In the genomic region with DNA sequence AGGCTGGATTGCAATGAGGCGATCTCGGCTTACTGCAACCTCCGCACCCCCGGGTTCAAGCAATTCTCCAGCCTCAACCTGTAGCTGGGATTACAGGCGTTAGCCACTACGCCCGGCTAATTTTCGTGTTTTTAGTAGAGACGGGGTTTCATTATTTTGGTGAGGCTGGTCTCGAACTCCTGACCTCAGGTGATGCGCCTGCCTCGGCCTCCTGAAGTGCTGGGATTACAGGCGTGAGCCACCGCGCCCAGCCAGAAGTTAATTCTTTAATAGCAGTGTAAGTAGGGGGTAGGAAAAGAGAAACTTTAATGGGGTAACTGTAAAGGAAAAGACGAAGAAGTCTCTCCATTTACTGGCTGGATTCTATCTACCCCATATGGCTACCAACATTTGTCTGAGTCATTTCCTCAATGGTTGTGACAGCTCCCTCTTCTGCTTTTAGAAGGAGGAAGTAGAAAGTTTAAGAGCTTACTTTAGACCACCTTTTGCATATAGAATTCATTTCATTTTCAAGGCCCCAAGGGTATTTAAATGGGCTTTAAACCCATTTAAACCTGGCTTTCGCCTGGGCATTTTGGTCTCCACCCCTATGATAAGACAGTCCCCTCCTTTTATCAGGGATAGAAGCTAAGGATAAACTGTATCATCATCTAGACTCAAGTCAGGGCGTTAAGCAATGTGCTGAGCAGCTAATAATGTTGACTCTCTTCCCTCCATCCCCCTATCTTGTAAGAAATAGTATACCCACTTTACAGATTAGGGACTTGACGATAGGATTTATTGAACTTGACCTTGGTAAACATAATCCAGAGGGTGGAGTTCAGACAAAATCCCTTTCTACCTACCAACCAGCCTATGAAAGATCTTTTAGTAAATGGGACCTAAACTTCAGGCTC, we compare ENCODE assay signal across 8 cellular contexts. TPM values are rescaled to one million over a fixed set of nuclear protein-coding genes. Genes with fewer than 3 reads are reported as not detected.
A peak's percentile ranks its signal among the peaks of the same experiment; 100 is the strongest.
DNase-seq lines count a peak whose midpoint lies in the region; ATAC-seq, FAIRE-seq and TF ChIP-seq lines count a peak whose summit lies in the region.

No MANE protein-coding gene starts in this region.

- H2AFZ ChIP-seq in HepG2 (ENCODE audit: low read length): peak overlapping the region; percentile 30

- H3K9me3 ChIP-seq in adrenal gland (replicated peaks in 1 of 3) (no peaks in the 10 kb centered on the region), HepG2 (ENCODE audit: low read length) (no peaks in the 10 kb centered on the region), transverse colon (no peaks in the 10 kb centered on the region)

- CTCF ChIA-PET in HepG2 (lab: Yijun Ruan, JAX; ENCODE audit: low intra/inter-chr PET ratio, low total read pairs): no interaction called here

- peaks cover 23% of the 10 kb centered on the region for H4K20me1 ChIP-seq in HepG2 (ENCODE audit: insufficient read depth, low read length)

- peaks cover 27% of the 10 kb centered on the region for H3K79me2 ChIP-seq in HepG2 (ENCODE audit: insufficient read depth, low read length)

- in situ Hi-C loops in HepG2 (cut with HindIII; ENCODE audit: extremely low pct_ligation_motif_present, low pct_unique_long_range_greater_than_20kb) (loop anchor here (5.0 to 10.0 kb wide), 2 partner anchors 80 to 108 kb away; no protein-coding TSS in a partner anchor), transverse colon (cut with MboI; ENCODE audit: low pct_ligation_motif_present in 1 of 4, low pct_unique_long_range_greater_than_20kb in 1 of 4, low sequenced_read_pairs in 3 of 4) (loop anchor here in 1 of 4 donors (10.0 kb wide), 1 partner anchor 108 kb away; no protein-coding TSS in a partner anchor)

- POLR2A ChIA-PET in HepG2 (lab: Yijun Ruan, JAX): interaction anchor here (0.5 to 3.2 kb wide), 28 partner anchors 7 to 228 kb away, joined by 3 to 22 read pairs (median 4); a partner anchor contains a TSS

- H3K36me3 ChIP-seq in adrenal gland (replicated peaks in 1 of 2) (peaks cover 0 to 6% of the 10 kb centered on the region in 2 donors), HepG2 (replicated peaks in 1 of 2; ENCODE audit: control insufficient read depth in 1 of 2, insufficient read depth in 2 of 2, low read length in 2 of 2) (peaks cover 0 to 8% of the 10 kb centered on the region in 2 experiments; a peak in 1 of 5 replicates), transverse colon (peaks cover 0 to 2% (median under 1%) of the 10 kb centered on the region in 4 donors)

- DNase-seq in GM18507 (ENCODE audit: extremely low spot score, insufficient read length, low read depth) (peak; percentile 15), adrenal gland (peak in 1 of 7 donors; percentile 22), HepG2 (ENCODE audit: low spot score) (no peak), transverse colon (peak; percentile 19), NCI-H1930 (lab: John Stamatoyannopoulos, UW) (no peak), NCI-H345 (lab: John Stamatoyannopoulos, UW) (no peak), DMS79 (lab: John Stamatoyannopoulos, UW) (no peak)

- H3K4me1 ChIP-seq in adrenal gland (replicated peaks in 1 of 2) (peaks cover 25 to 40% of the 10 kb centered on the region in 2 donors), HepG2 (ENCODE audit: insufficient read depth, low read length) (peaks cover 71% of the 10 kb centered on the region), transverse colon (peaks cover 7 to 42% (median 24%) of the 10 kb centered on the region in 4 donors)

- H3K4me2 ChIP-seq in HepG2 (ENCODE audit: low read depth, low read length): peak overlapping the region; percentile 84

- no peak for TF ChIP-seq POLR2A in adrenal gland (IDR thresholded peaks at IDR 0.05)
- no peak for TF ChIP-seq POLR2A in HepG2 (IDR thresholded peaks at IDR 0.05; ENCODE audit: insufficient read depth in 1 of 2, low read depth in 2 of 2, low read length in 2 of 2)
- TF ChIP-seq POLR2A in transverse colon (IDR thresholded peaks at IDR 0.05): no peak

- TF ChIP-seq EP300 in HepG2 (IDR thresholded peaks at IDR 0.05; ENCODE audit: low read depth in 2 of 2, low read length in 2 of 2): no peak
- no peak for TF ChIP-seq EP300 in HepG2 (CRISPR knock-in tag; IDR thresholded peaks at IDR 0.05; ENCODE audit: borderline replicate concordance)
- TF ChIP-seq EP300 in transverse colon (IDR thresholded peaks at IDR 0.05; ENCODE audit: low read depth): no peak

- H3K27ac ChIP-seq in adrenal gland (peak overlapping the region; percentile 61 to 95 (median 89)), HepG2 (ENCODE audit: extremely low read length, insufficient read depth, low read length) (peak overlapping the region; percentile 84), transverse colon (peak overlapping the region; percentile 89 to 100 (median 94))

- no peaks in the 10 kb centered on the region for H3K27me3 ChIP-seq in adrenal gland
- no peaks in the 10 kb centered on the region for H3K27me3 ChIP-seq in HepG2 (ENCODE audit: control insufficient read depth in 1 of 2, insufficient read depth in 2 of 2, low read length in 2 of 2)
- no peaks in the 10 kb centered on the region for H3K27me3 ChIP-seq in transverse colon

- peak overlapping the region; percentile 78 for H3K9ac ChIP-seq in HepG2 (ENCODE audit: insufficient read depth, low read depth, low read length)

- FAIRE-seq in GM18507 (lab: Jason Lieb, UNC) (no peak), HepG2 (lab: Jason Lieb, UNC) (no peak)

- 0 out of 2 replicates have a peak, but pooled peaks have one; percentile 19 for TF ChIP-seq RAD21 in HepG2 (CRISPR knock-in tag; IDR thresholded peaks at IDR 0.05)

- intact Hi-C loops in adrenal gland (cut with DNase I): no loop called here
- intact Hi-C loops in HepG2 (cut with micrococcal nuclease; ENCODE audit: unreplicated experiment): loop anchor here (1.0 to 10.0 kb wide), 3 partner anchors 36 to 848 kb away; a partner anchor contains a TSS
- intact Hi-C loops in transverse colon (cut with DNase I; ENCODE audit: low total_unique reads): no loop called here

- BruUV-seq in HepG2 (replicated peaks; lab: Mats Ljungman, UMichigan): TSS peak; percentile 95

- 73 to 84% (median 77%) methylated on average over 19 of the region's 19 CpGs for WGBS in adrenal gland, 4 donors
- WGBS in HepG2 (ENCODE audit: low lambda C conversion rate): 85% methylated on average over 19 of the region's 19 CpGs
- WGBS in transverse colon (ENCODE audit: low coverage in 1 of 2), 2 donors: 72 to 79% methylated on average over 12 to 19 of the region's 19 CpGs

- H3K4me3 ChIP-seq in adrenal gland (peak overlapping the region in 2 of 4 donors; percentile 35 to 48), HepG2 (replicated peaks in 1 of 3; ENCODE audit: insufficient read depth in 1 of 3, low read depth in 2 of 3, low read length in 3 of 3) (peak overlapping the region; percentile 37 to 64 (median 55); a peak in 5 of 6 replicates), transverse colon (peak overlapping the region in 3 of 4 donors; percentile 2 to 44 (median 21))

- no peak for TF ChIP-seq CTCF in adrenal gland (IDR thresholded peaks at IDR 0.05)
- TF ChIP-seq CTCF in HepG2 (CRISPR knock-in tag; IDR thresholded peaks at IDR 0.05): no peak
- TF ChIP-seq CTCF in transverse colon (IDR thresholded peaks at IDR 0.05): no peak

- ATAC-seq in HG03432 (IDR thresholded peaks at IDR 0.05; ENCODE audit: unreplicated experiment) (peak; percentile 17), HepG2 (no peak)

TF ChIP-seq in HepG2, 621 proteins besides CTCF, POLR2A, EP300 and RAD21 (continues in another document):
- 0 out of 2 replicates have a peak, but pooled peaks have one; percentile 16 for TF ChIP-seq GTF3A (CRISPR knock-in tag; conservative IDR thresholded peaks at IDR 0.05)
- TF ChIP-seq CHD4 (IDR thresholded peaks at IDR 0.05; ENCODE audit: borderline replicate concordance, low read length): peak; percentile 72; the same call in 1 of the 2 replicates
- no peak for TF ChIP-seq ZFP36L1 (CRISPR knock-in tag; IDR thresholded peaks at IDR 0.05)
- no peak for TF ChIP-seq AKAP8 (CRISPR knock-in tag; IDR thresholded peaks at IDR 0.05)
- TF ChIP-seq HMGA1 (CRISPR knock-in tag; conservative IDR thresholded peaks at IDR 0.05): no peak
- TF ChIP-seq ZNF629 (CRISPR knock-in tag; conservative IDR thresholded peaks at IDR 0.05): peak; percentile 87
- no peak for TF ChIP-seq DR1 (CRISPR knock-in tag; IDR thresholded peaks at IDR 0.05)
- TF ChIP-seq RCOR2 (CRISPR knock-in tag; IDR thresholded peaks at IDR 0.05): peak; percentile 46; the same call in 1 of the 2 replicates
- TF ChIP-seq ZNF674 (CRISPR knock-in tag; IDR thresholded peaks at IDR 0.05; ENCODE audit: low read depth): no peak
- no peak for TF ChIP-seq ZNF766 (CRISPR knock-in tag; IDR thresholded peaks at IDR 0.05; ENCODE audit: borderline replicate concordance)
- TF ChIP-seq HNRNPH1 (optimal IDR thresholded peaks at IDR 0.05; ENCODE audit: low read depth, low read length): no peak
- TF ChIP-seq POGZ (CRISPR knock-in tag; IDR thresholded peaks at IDR 0.05): 0 out of 2 replicates have a peak, but pooled peaks have one; percentile 15

RNA-seq across cellular contexts. Expression of a gene that starts 1.1 kb away (rescaled TPM):
- 100 to 1,000 TPM in 6 of 8 donors, 10 to 100 TPM in 2; 71.1 to 236 (median 124) TPM for total RNA-seq in adrenal gland
- 100 to 1,000 TPM in 1 of 3 donors, 10 to 100 TPM in 2; 30.8 to 309 (median 36.7) TPM for polyA plus RNA-seq in adrenal gland
- 145 and 190 TPM in 2 replicates for total RNA-seq in HepG2 (2016; rRNA removed; fragmentation: Illumina TruSeq; extraction: Trizol)
- total RNA-seq in HepG2 (2016; cell fraction: cytosol; rRNA removed; fragmentation: Illumina TruSeq; extraction: Trizol; ENCODE audit: low read depth): 29.7 and 31.6 TPM in 2 replicates
- 140 and 167 TPM in 2 replicates for total RNA-seq in HepG2 (2016; cell fraction: insoluble cytoplasmic fraction; rRNA removed; fragmentation: Illumina TruSeq; extraction: Trizol)
- 96.9 and 108 TPM in 2 replicates for total RNA-seq in HepG2 (2016; cell fraction: membrane; rRNA removed; fragmentation: Illumina TruSeq; extraction: Trizol)
- total RNA-seq in HepG2 (2016; cell fraction: nucleus; rRNA removed; fragmentation: Illumina TruSeq; extraction: Trizol): 70.3 and 72.0 TPM in 2 replicates
- 44.9 and 46.6 TPM in 2 replicates for polyA plus RNA-seq in HepG2 (2011; rRNA removed)
- 20.0 and 35.2 TPM in 2 replicates for polyA plus RNA-seq in HepG2 (2011; cell fraction: cytosol; rRNA removed)
- polyA plus RNA-seq in HepG2 (2011; cell fraction: nucleus; rRNA removed): 11.8 and 17.9 TPM in 2 replicates
- polyA plus RNA-seq in HepG2 (2012): 98.7 and 98.9 TPM in 2 replicates
- polyA plus RNA-seq in HepG2 (2016; cell fraction: cytosol; fragmentation: Illumina TruSeq; extraction: Trizol; ENCODE audit: low read depth): 29.7 and 32.6 TPM in 2 replicates
- polyA plus RNA-seq in HepG2 (2016; cell fraction: insoluble cytoplasmic fraction; fragmentation: Illumina TruSeq; extraction: Trizol; ENCODE audit: low read depth): 154 TPM in 2 replicates
- 62.3 and 67.4 TPM in 2 replicates for polyA plus RNA-seq in HepG2 (2016; cell fraction: membrane; fragmentation: Illumina TruSeq; extraction: Trizol; ENCODE audit: low read depth)
- 72.4 and 78.4 TPM in 2 replicates for polyA plus RNA-seq in HepG2 (2016; cell fraction: nucleus; fragmentation: Illumina TruSeq; extraction: Trizol; ENCODE audit: insufficient read depth, low read depth)
- polyA minus RNA-seq in HepG2 (2011; rRNA and poly(A)+ RNA removed; ENCODE audit: low replicate concordance): 25.2 and 41.8 TPM in 2 replicates
- polyA minus RNA-seq in HepG2 (2011; cell fraction: cytosol; rRNA and poly(A)+ RNA removed): 46.6 and 59.2 TPM in 2 replicates
- 35.8 and 50.4 TPM in 2 replicates for polyA minus RNA-seq in HepG2 (2011; cell fraction: nucleus; rRNA and poly(A)+ RNA removed)
- total RNA-seq in transverse colon: 10 to 100 TPM; 46.8 to 84.9 (median 78.8) TPM

Comparison
In these comparisons a context has a peak if more than half of its experiments do, and no peak if none do; other contexts are left out.
1. DNase-seq: peak in GM18507 (single experiment) and transverse colon (single experiment); none in HepG2 (single experiment), NCI-H1930 (0 of 2), NCI-H345 (single experiment) and DMS79 (single experiment).
2. Peak in every context shown above with its lines, with median percentiles within 50 percentile points of each other: H3K27ac ChIP-seq.